ENCODE assay signal across 8 cellular contexts in the genomic region with DNA sequence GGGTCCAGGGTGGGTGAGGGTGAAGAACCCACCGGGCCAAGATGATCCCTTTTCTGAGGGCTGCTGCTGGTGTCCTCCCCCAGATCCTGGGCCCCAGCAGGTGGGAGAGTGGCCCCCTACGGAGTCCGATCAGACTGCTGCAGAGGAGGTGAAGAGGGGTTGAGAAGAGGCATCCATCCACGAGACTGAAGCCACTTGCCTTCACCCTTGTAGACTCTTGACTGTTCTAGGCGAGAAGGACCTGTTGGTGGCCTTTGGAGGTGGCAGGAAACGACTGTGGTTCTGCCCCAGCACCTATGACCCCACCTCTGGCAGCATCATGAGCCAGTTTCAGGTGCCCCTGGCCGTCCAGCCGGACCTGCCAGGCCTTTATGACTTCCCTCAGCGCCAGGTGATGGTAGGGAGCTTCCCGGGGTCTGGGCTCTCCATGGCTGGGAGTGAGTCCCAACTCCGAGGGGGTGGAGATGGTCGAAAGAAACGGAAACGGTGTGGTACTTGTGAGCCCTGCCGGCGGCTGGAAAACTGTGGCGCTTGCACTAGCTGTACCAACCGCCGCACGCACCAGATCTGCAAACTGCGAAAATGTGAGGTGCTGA. TPM values are rescaled to one million over a fixed set of nuclear protein-coding genes. Genes with fewer than 3 reads are reported as not detected.
DNase-seq lines count a peak whose midpoint lies in the region; ATAC-seq and TF ChIP-seq lines count a peak whose summit lies in the region.

No MANE protein-coding gene starts in this region.

- ATAC-seq in thoracic aorta (ENCODE audit: insufficient number of reproducible peaks, low FRiP score, low read depth): no peak
- no peak for ATAC-seq in HG03354 (IDR thresholded peaks at IDR 0.05; ENCODE audit: poor library complexity, severe bottlenecking, unreplicated experiment)

- peak overlapping the region; percentile 70 for H3K4me3 ChIP-seq in thoracic aorta

- peak; percentile 54 for DNase-seq in activated T-cell treated with anti-CD3 and anti-CD28 coated beads, Interleukin-2, amount 50 U/mL, for 1 hour
- DNase-seq in activated T-cell treated with anti-CD3 and anti-CD28 coated beads for 4 hours: no peak
- peak; percentile 36 for DNase-seq in activated effector memory CD4-positive, alpha-beta T cell treated with Interleukin-2 at 50 U/mL for 16 hours
- no peak for DNase-seq in thoracic aorta (ENCODE audit: low spot score)
- DNase-seq in superior temporal gyrus (ENCODE audit: extremely low spot score): no peak
- DNase-seq in effector CD8-positive, alpha-beta T cell (lab: John Stamatoyannopoulos, UW): no peak

- H3K4me1 ChIP-seq in thoracic aorta (ENCODE audit: control insufficient read depth in 1 of 2, low read depth in 2 of 2): peaks cover 25 to 62% of the 10 kb centered on the region in 2 donors

- no peaks in the 10 kb centered on the region for H3K9me3 ChIP-seq in thoracic aorta

- TF ChIP-seq CTCF in thoracic aorta (IDR thresholded peaks at IDR 0.05): no peak

- H3K36me3 ChIP-seq in thoracic aorta: no peaks in the 10 kb centered on the region

- H3K27me3 ChIP-seq in layer of hippocampus (ENCODE audit: control insufficient read depth, insufficient read depth, low read length): no peaks in the 10 kb centered on the region
- H3K27me3 ChIP-seq in thoracic aorta (replicated peaks; ENCODE audit: insufficient read depth): no peaks in the 10 kb centered on the region

- H3K27ac ChIP-seq in layer of hippocampus (ENCODE audit: low read depth, low read length) (peak overlapping the region; percentile 3), thoracic aorta (no peak overlapping the region)

RNA-seq across cellular contexts. Expression of a gene that starts 1.5 kb away (rescaled TPM):
- 10 to 100 TPM in 1 of 2 donors, 1 to 10 TPM in 1; 8.7 to 15.8 TPM for total RNA-seq in thoracic aorta

RNA-seq across cellular contexts. Expression of a gene that starts 59.5 kb away (rescaled TPM):
- total RNA-seq in thoracic aorta: 10 to 100 TPM; 20.8 to 36.2 TPM

Comparison
In these comparisons a context has a peak if more than half of its experiments do, and no peak if none do; other contexts are left out.
1. DNase-seq: peak in activated T-cell treated with anti-CD3 and anti-CD28 coated beads, Interleukin-2, amount 50 U/mL, for 1 hour (single experiment) and activated effector memory CD4-positive, alpha-beta T cell treated with Interleukin-2 at 50 U/mL for 16 hours (single experiment); none in activated T-cell treated with anti-CD3 and anti-CD28 coated beads for 4 hours (single experiment), thoracic aorta (single experiment), superior temporal gyrus (single experiment) and effector CD8-positive, alpha-beta T cell (single experiment).